Comparison of ENCODE assay signal across 8 cellular contexts in genomic region chr19:46860846-46861690, GRCh38. TPM values are rescaled to one million over a fixed set of nuclear protein-coding genes. Genes with fewer than 3 reads are reported as not detected.
DNase-seq lines count a peak whose midpoint lies in the region; ATAC-seq and TF ChIP-seq lines count a peak whose summit lies in the region.

Gene ARHGAP35, plus strand, starts transcription at chr19:46860997. Its CDS starts 57,679 bp downstream, at chr19:46918676.

- peaks cover 9% of the 10 kb centered on the region for H3K4me1 ChIP-seq in BE2C

- H3K9me3 Mint-ChIP-seq in activated naive CD4-positive, alpha-beta T cell treated with anti-CD3 and anti-CD28 coated beads, Interleukin-2, amount 10 ng/mL, durations not matched to agents 7 days and 5 days = peaks cover 1% of the 10 kb centered on the region
- H3K9me3 Mint-ChIP-seq in glutamatergic neuron (ENCODE audit: unreplicated experiment) (peaks cover 7% of the 10 kb centered on the region), osteocyte (ENCODE audit: unreplicated experiment) (no peaks in the 10 kb centered on the region)

- DNase-seq in BE2C (no peak), NCI-H2171 (lab: John Stamatoyannopoulos, UW) (peak; percentile 86), glutamatergic neuron (peak; percentile 82), osteocyte (ENCODE audit: extremely low spot score, unreplicated experiment) (no peak), NCI-H748 (lab: John Stamatoyannopoulos, UW; ENCODE audit: unreplicated experiment) (no peak), AML-193 (lab: John Stamatoyannopoulos, UW) (no peak)
- peak; percentile 85 for DNase-seq in activated naive CD4-positive, alpha-beta T cell treated with anti-CD3 and anti-CD28 coated beads, Interleukin-2, amount 10 ng/mL, durations not matched to agents 7 days and 5 days

- H3K27ac Mint-ChIP-seq in activated naive CD4-positive, alpha-beta T cell treated with anti-CD3 and anti-CD28 coated beads, Interleukin-2, amount 10 ng/mL, durations not matched to agents 7 days and 5 days = peak within 1 kb of the TSS; percentile 92
- H3K27ac Mint-ChIP-seq in glutamatergic neuron (ENCODE audit: unreplicated experiment) (peak within 1 kb of the TSS; percentile 84), osteocyte (ENCODE audit: unreplicated experiment) (peak within 1 kb of the TSS; percentile 85)

- peaks cover 20% of the 10 kb centered on the region for H3K4me1 Mint-ChIP-seq in activated naive CD4-positive, alpha-beta T cell treated with anti-CD3 and anti-CD28 coated beads, Interleukin-2, amount 10 ng/mL, durations not matched to agents 7 days and 5 days
- peaks cover 23% of the 10 kb centered on the region for H3K4me1 Mint-ChIP-seq in glutamatergic neuron (ENCODE audit: low read depth, unreplicated experiment)
- H3K4me1 Mint-ChIP-seq in osteocyte (ENCODE audit: unreplicated experiment) = peaks cover 13% of the 10 kb centered on the region

- CTCF ChIA-PET in activated naive CD4-positive, alpha-beta T cell treated with anti-CD3 and anti-CD28 coated beads, Interleukin-2, amount 10 ng/mL, durations not matched to agents 7 days and 5 days (lab: Charles Lee) = interaction anchor here (1.2 to 2.4 kb wide), 3 partner anchors 20 to 152 kb away, joined by 3 to 11 read pairs (median 4); no protein-coding TSS in a partner anchor

- H3K4me3 ChIP-seq in BE2C (ENCODE audit: low read depth, low read length) = peak within 1 kb of the TSS; percentile 89

- H3K27me3 ChIP-seq in BE2C = no peaks in the 10 kb centered on the region

- peak; percentile 2 for ATAC-seq in GM21515 (IDR thresholded peaks at IDR 0.05; ENCODE audit: unreplicated experiment)

- H3K27me3 Mint-ChIP-seq in activated naive CD4-positive, alpha-beta T cell treated with anti-CD3 and anti-CD28 coated beads, Interleukin-2, amount 10 ng/mL, durations not matched to agents 7 days and 5 days = peaks cover 2% of the 10 kb centered on the region
- H3K27me3 Mint-ChIP-seq in glutamatergic neuron (ENCODE audit: unreplicated experiment) = peaks cover 6% of the 10 kb centered on the region
- H3K27me3 Mint-ChIP-seq in osteocyte (ENCODE audit: unreplicated experiment) = no peaks in the 10 kb centered on the region

- H3K36me3 Mint-ChIP-seq in activated naive CD4-positive, alpha-beta T cell treated with anti-CD3 and anti-CD28 coated beads, Interleukin-2, amount 10 ng/mL, durations not matched to agents 7 days and 5 days = peaks cover 8% of the 10 kb centered on the region
- H3K36me3 Mint-ChIP-seq in glutamatergic neuron (ENCODE audit: unreplicated experiment) (no peaks in the 10 kb centered on the region), osteocyte (ENCODE audit: unreplicated experiment) (peaks cover 1% of the 10 kb centered on the region)

- no peaks in the 10 kb centered on the region; the same call in 1 of the 2 replicates for H3K36me3 ChIP-seq in BE2C

- TF ChIP-seq CTCF in BE2C (IDR thresholded peaks at IDR 0.05; ENCODE audit: low read depth, low read length) (no peak), glutamatergic neuron (IDR thresholded peaks at IDR 0.05; ENCODE audit: partially characterized antibody, unreplicated experiment) (no peak), osteocyte (IDR thresholded peaks at IDR 0.05) (no peak)

- H3K4me3 Mint-ChIP-seq in activated naive CD4-positive, alpha-beta T cell treated with anti-CD3 and anti-CD28 coated beads, Interleukin-2, amount 10 ng/mL, durations not matched to agents 7 days and 5 days = peak within 1 kb of the TSS; percentile 79
- H3K4me3 Mint-ChIP-seq in glutamatergic neuron (ENCODE audit: unreplicated experiment) (peak within 1 kb of the TSS; percentile 83), osteocyte (ENCODE audit: unreplicated experiment) (peak within 1 kb of the TSS; percentile 84)

- no peaks in the 10 kb centered on the region for H3K9me3 ChIP-seq in BE2C

RNA-seq across cellular contexts. Expression of gene ARHGAP35, which starts in this region (rescaled TPM):
- polyA plus RNA-seq in BE2C (2012; ENCODE audit: insufficient read depth, insufficient read length, low read depth) = 38.0 TPM
- total RNA-seq in glutamatergic neuron (ENCODE audit: unreplicated experiment) (127 TPM), osteocyte (107 and 113 TPM in 2 replicates)

Comparison
In these comparisons a context has a peak if more than half of its experiments do, and no peak if none do; other contexts are left out.
1. DNase-seq: peak in NCI-H2171 (single experiment), activated naive CD4-positive, alpha-beta T cell treated with anti-CD3 and anti-CD28 coated beads, Interleukin-2, amount 10 ng/mL, durations not matched to agents 7 days and 5 days (single experiment) and glutamatergic neuron (single experiment); none in BE2C (single experiment), osteocyte (single experiment), NCI-H748 (single experiment) and AML-193 (0 of 2).
2. Peak in every context shown above with its lines, with median percentiles within 50 percentile points of each other: H3K27ac Mint-ChIP-seq and H3K4me3 Mint-ChIP-seq.